11 cellular contexts compared by ENCODE assay signal in the genomic region with DNA sequence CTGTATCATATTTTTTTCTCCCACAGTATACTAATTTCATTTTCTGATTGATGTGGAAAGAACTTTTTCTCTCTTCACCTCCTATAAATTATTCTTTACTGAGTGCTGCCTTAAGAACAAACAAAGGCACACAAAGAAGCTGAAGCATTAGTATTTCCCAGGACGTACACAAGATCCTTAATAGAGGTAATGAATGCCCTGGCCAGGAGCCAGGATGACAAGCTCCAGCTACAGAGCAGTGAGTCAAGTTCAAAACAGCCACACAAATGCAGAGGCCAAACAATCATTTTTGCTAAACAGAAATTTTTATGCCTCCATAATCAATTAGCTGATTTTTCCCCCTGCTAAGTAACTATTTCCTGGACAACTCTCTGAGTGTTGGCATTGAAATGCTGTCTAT.
DNase-seq lines count a peak whose midpoint lies in the region; ATAC-seq and TF ChIP-seq lines count a peak whose summit lies in the region.
"Had no signal": no experiment of that assay in that cellular context is flagged by ENCODE, and none has a peak within 500 bp of the region (broad histone marks: within the 10 kb centered on the region; RNA-seq: fewer than 3 reads in every experiment).

No MANE protein-coding gene starts in this region.

- H3K4me3 ChIP-seq in parathyroid adenoma (ENCODE audit: low read depth, low read length), result no peak overlapping the region

- peak overlapping the region; percentile 29 for H2AFZ ChIP-seq in parathyroid adenoma

- H3K9ac ChIP-seq in parathyroid adenoma, result no peak overlapping the region

- no peaks in the 10 kb centered on the region for H3K79me2 ChIP-seq in parathyroid adenoma

- H3K4me1 ChIP-seq in parathyroid adenoma, result peaks cover 13% of the 10 kb centered on the region

- H3K4me2 ChIP-seq in parathyroid adenoma (ENCODE audit: low read length), result peak overlapping the region; percentile 14

- ATAC-seq in GM19351 (IDR thresholded peaks at IDR 0.05; ENCODE audit: unreplicated experiment), result no peak

- H3K27ac ChIP-seq in parathyroid adenoma, result no peak overlapping the region

- no peaks in the 10 kb centered on the region for H3K9me3 ChIP-seq in parathyroid adenoma (ENCODE audit: control insufficient read depth, low read length)

- no peak for TF ChIP-seq CTCF in parathyroid adenoma (IDR thresholded peaks at IDR 0.05)

- peak; percentile 45 for DNase-seq in HT-29 (ENCODE audit: low spot score)
- peak; percentile 66 for DNase-seq in NCI-H2171 treated with DMSO at 0.1 percent for 48 hours (lab: John Stamatoyannopoulos, UW)
- peak; percentile 11 to 71 for DNase-seq in dermis microvascular lymphatic vessel endothelial cell (ENCODE audit: low read depth in 2 of 2)
- no peak for DNase-seq in AML-193 (lab: John Stamatoyannopoulos, UW)
- DNase-seq in stimulated activated CD4-positive, alpha-beta T cell treated with anti-CD3 and anti-CD28 coated beads, Interleukin-4, amount 100 ng/mL, for 4 hours, result no peak
- DNase-seq in activated T-cell treated with anti-CD3 and anti-CD28 coated beads, Interleukin-2, amount 50 U/mL, for 48 hours, result no peak
- DNase-seq: glutamatergic neuron; NK-92 treated with Interleukin-12 subunit alpha and Interleukin-12 subunit beta, amount 100 ng/mL, for 24 hours; occipital lobe had no signal

- no peaks in the 10 kb centered on the region for H3K27me3 ChIP-seq in parathyroid adenoma (ENCODE audit: control insufficient read depth, insufficient read depth, low read length)

- no peaks in the 10 kb centered on the region for H3K36me3 ChIP-seq in parathyroid adenoma (ENCODE audit: control insufficient read depth, insufficient read depth, low read length)

Comparison
In these comparisons a context has a peak if more than half of its experiments do, and no peak if none do; other contexts are left out.
1. DNase-seq: peak in HT-29 (single experiment), NCI-H2171 treated with DMSO at 0.1 percent for 48 hours (single experiment) and dermis microvascular lymphatic vessel endothelial cell (2 of 2); none in AML-193 (0 of 2), stimulated activated CD4-positive, alpha-beta T cell treated with anti-CD3 and anti-CD28 coated beads, Interleukin-4, amount 100 ng/mL, for 4 hours (0 of 2) and activated T-cell treated with anti-CD3 and anti-CD28 coated beads, Interleukin-2, amount 50 U/mL, for 48 hours (0 of 2).